ENCODE assay signal across 9 cellular contexts in the genomic region with DNA sequence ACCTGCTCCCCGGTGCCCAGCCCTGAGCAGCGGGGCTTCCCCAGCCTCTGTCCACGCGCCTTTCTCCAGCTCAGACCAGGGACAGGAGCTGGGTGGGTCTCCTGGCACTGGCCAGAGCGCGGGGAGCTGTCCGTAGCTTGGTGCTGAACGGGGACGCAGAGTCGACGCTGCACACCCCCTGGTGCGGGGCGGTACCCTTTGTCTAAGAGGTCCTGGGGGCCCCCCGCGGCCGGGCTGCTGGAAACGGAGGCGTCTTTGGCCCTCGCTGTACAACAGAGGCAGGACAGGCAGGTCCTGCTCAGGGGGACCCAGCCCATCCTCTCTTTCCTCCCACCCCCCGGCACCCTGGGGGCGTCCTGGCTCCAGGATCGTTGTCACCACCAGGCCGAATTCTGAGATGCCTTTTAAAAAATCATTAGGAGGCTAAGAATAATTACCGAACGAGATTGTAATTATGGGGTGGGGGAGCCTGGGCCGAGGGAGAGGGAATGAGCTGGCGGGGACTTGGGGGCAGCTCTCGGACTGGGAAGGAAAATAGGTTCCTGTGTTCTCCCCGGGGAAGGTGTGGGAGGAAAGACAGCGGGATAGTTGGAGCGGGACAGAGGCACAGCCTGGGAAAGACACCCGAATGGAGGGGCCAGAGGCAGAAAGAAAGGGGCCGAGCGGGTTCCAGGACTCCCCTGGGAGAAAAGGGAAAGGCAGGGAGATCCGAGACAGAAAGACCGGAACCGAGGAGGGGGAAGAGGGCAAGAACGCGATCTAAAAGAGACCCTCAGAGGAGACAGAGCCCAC. TPM values are rescaled to one million over a fixed set of nuclear protein-coding genes. Genes with fewer than 3 reads are reported as not detected.
A peak's percentile ranks its signal among the peaks of the same experiment; 100 is the strongest.
DNase-seq lines count a peak whose midpoint lies in the region; ATAC-seq and TF ChIP-seq lines count a peak whose summit lies in the region.
"Had no signal": no experiment of that assay in that cellular context is flagged by ENCODE, and none has a peak within 500 bp of the region (broad histone marks: within the 10 kb centered on the region; RNA-seq: fewer than 3 reads in every experiment).

No MANE protein-coding gene starts in this region.

- peaks cover 4% of the 10 kb centered on the region for H3K36me3 Mint-ChIP-seq in activated CD8-positive, alpha-beta memory T cell treated with anti-CD3 and anti-CD28 coated beads, Interleukin-2, amount 10 ng/mL, durations not matched to agents 7 days and 5 days
- peaks cover 3% of the 10 kb centered on the region for H3K36me3 Mint-ChIP-seq in activated naive CD8-positive, alpha-beta T cell treated with anti-CD3 and anti-CD28 coated beads for 36 hours
- H3K36me3 Mint-ChIP-seq in immature natural killer cell (peaks cover 0 to 7% (median 0%) of the 10 kb centered on the region in 3 donors), type B pancreatic cell (no peaks in the 10 kb centered on the region)

- H3K27ac Mint-ChIP-seq in activated CD8-positive, alpha-beta memory T cell treated with anti-CD3 and anti-CD28 coated beads, Interleukin-2, amount 10 ng/mL, durations not matched to agents 7 days and 5 days, result peak overlapping the region; percentile 19
- H3K27ac Mint-ChIP-seq in activated naive CD8-positive, alpha-beta T cell treated with anti-CD3 and anti-CD28 coated beads for 36 hours, result no peak overlapping the region
- H3K27ac Mint-ChIP-seq in immature natural killer cell, result peak overlapping the region in 1 of 6 donors; percentile 51
- H3K27ac Mint-ChIP-seq in type B pancreatic cell, result no peak overlapping the region

- peaks cover 90% of the 10 kb centered on the region for H3K27me3 Mint-ChIP-seq in activated CD8-positive, alpha-beta memory T cell treated with anti-CD3 and anti-CD28 coated beads, Interleukin-2, amount 10 ng/mL, durations not matched to agents 7 days and 5 days
- H3K27me3 Mint-ChIP-seq in activated naive CD8-positive, alpha-beta T cell treated with anti-CD3 and anti-CD28 coated beads for 36 hours, result peaks cover 88% of the 10 kb centered on the region
- peaks cover 32 to 70% (median 36%) of the 10 kb centered on the region in 3 donors for H3K27me3 Mint-ChIP-seq in immature natural killer cell (ENCODE audit: low read depth in 3 of 3)
- peaks cover 94% of the 10 kb centered on the region for H3K27me3 Mint-ChIP-seq in type B pancreatic cell

- peaks cover 22% of the 10 kb centered on the region for H3K4me1 Mint-ChIP-seq in activated CD8-positive, alpha-beta memory T cell treated with anti-CD3 and anti-CD28 coated beads, Interleukin-2, amount 10 ng/mL, durations not matched to agents 7 days and 5 days
- peaks cover 37% of the 10 kb centered on the region for H3K4me1 Mint-ChIP-seq in activated naive CD8-positive, alpha-beta T cell treated with anti-CD3 and anti-CD28 coated beads for 36 hours
- H3K4me1 Mint-ChIP-seq in immature natural killer cell (peaks cover 12 to 21% of the 10 kb centered on the region in 2 donors), type B pancreatic cell (ENCODE audit: unreplicated experiment) (peaks cover 25% of the 10 kb centered on the region)

- H3K9me3 Mint-ChIP-seq in activated CD8-positive, alpha-beta memory T cell treated with anti-CD3 and anti-CD28 coated beads, Interleukin-2, amount 10 ng/mL, durations not matched to agents 7 days and 5 days (ENCODE audit: low read depth), result no peaks in the 10 kb centered on the region
- peaks cover 2% of the 10 kb centered on the region for H3K9me3 Mint-ChIP-seq in activated naive CD8-positive, alpha-beta T cell treated with anti-CD3 and anti-CD28 coated beads for 36 hours
- H3K9me3 Mint-ChIP-seq in immature natural killer cell, result peaks cover 0 to 7% (median 0%) of the 10 kb centered on the region in 6 donors
- peaks cover 5% of the 10 kb centered on the region for H3K9me3 Mint-ChIP-seq in type B pancreatic cell

- peak; percentile 51 for ATAC-seq in activated CD8-positive, alpha-beta memory T cell treated with anti-CD3 and anti-CD28 coated beads, Interleukin-2, amount 10 ng/mL, durations not matched to agents 7 days and 5 days
- ATAC-seq in HG02870 (IDR thresholded peaks at IDR 0.05; ENCODE audit: unreplicated experiment) (no peak), GM18502 (IDR thresholded peaks at IDR 0.05; ENCODE audit: poor library complexity, unreplicated experiment) (no peak)

- TF ChIP-seq CTCF in type B pancreatic cell (conservative IDR thresholded peaks at IDR 0.05), result no peak

- no peak overlapping the region for H3K4me3 Mint-ChIP-seq in activated CD8-positive, alpha-beta memory T cell treated with anti-CD3 and anti-CD28 coated beads, Interleukin-2, amount 10 ng/mL, durations not matched to agents 7 days and 5 days
- H3K4me3 Mint-ChIP-seq in activated naive CD8-positive, alpha-beta T cell treated with anti-CD3 and anti-CD28 coated beads for 36 hours, result peak overlapping the region; percentile 5
- H3K4me3 Mint-ChIP-seq in immature natural killer cell (peak overlapping the region in 3 of 5 donors; percentile 35 to 65 (median 36)), type B pancreatic cell (peak overlapping the region; percentile 71)

- DNase-seq in activated CD8-positive, alpha-beta memory T cell treated with anti-CD3 and anti-CD28 coated beads, Interleukin-2, amount 10 ng/mL, durations not matched to agents 7 days and 5 days, result peak; percentile 56
- DNase-seq in activated CD8-positive, alpha-beta memory T cell treated with anti-CD3 and anti-CD28 coated beads, Interleukin-2, amount 50 U/mL, for 4 hours, result no peak
- no peak for DNase-seq in activated naive CD8-positive, alpha-beta T cell treated with anti-CD3 and anti-CD28 coated beads for 36 hours
- no peak for DNase-seq in immature natural killer cell
- no peak for DNase-seq in type B pancreatic cell (ENCODE audit: extremely low spot score, unreplicated experiment)
- DNase-seq in NCI-H2196 treated with DMSO at 0.1 percent for 48 hours (lab: John Stamatoyannopoulos, UW; ENCODE audit: unreplicated experiment), result no peak

- CTCF ChIA-PET in activated CD8-positive, alpha-beta memory T cell treated with anti-CD3 and anti-CD28 coated beads, Interleukin-2, amount 10 ng/mL, durations not matched to agents 7 days and 5 days (lab: Charles Lee), result interaction anchor here (1.7 kb wide), 1 partner anchor 15 kb away, joined by 7 read pairs; no protein-coding TSS in a partner anchor

RNA-seq across cellular contexts. Expression of a gene that starts 4.1 kb away (rescaled TPM):
- under 1 TPM; 0.19 to 0.23 TPM for total RNA-seq in activated CD8-positive, alpha-beta memory T cell treated with anti-CD3 and anti-CD28 coated beads, Interleukin-2, amount 10 ng/mL, durations not matched to agents 7 days and 5 days
- under 1 TPM; 0.16 to 0.30 TPM for total RNA-seq in activated naive CD8-positive, alpha-beta T cell treated with anti-CD3 and anti-CD28 coated beads for 36 hours
- under 1 TPM in 1 of 3 donors, not detected in 2; 0.08 TPM for polyA plus RNA-seq in immature natural killer cell
- 0.29 and 0.65 TPM in 2 replicates for total RNA-seq in type B pancreatic cell (ENCODE audit: low replicate concordance)

RNA-seq across cellular contexts. Expression of a gene that starts 18.7 kb away (rescaled TPM):
- total RNA-seq in activated CD8-positive, alpha-beta memory T cell treated with anti-CD3 and anti-CD28 coated beads, Interleukin-2, amount 10 ng/mL, durations not matched to agents 7 days and 5 days, result not detected
- not detected for total RNA-seq in activated naive CD8-positive, alpha-beta T cell treated with anti-CD3 and anti-CD28 coated beads for 36 hours
- not detected for polyA plus RNA-seq in immature natural killer cell
- not detected in 2 replicates for total RNA-seq in type B pancreatic cell (ENCODE audit: low replicate concordance)
- total RNA-seq: temporal lobe had no signal
